ENCODE assay signal across 1 cellular context in the genomic region with DNA sequence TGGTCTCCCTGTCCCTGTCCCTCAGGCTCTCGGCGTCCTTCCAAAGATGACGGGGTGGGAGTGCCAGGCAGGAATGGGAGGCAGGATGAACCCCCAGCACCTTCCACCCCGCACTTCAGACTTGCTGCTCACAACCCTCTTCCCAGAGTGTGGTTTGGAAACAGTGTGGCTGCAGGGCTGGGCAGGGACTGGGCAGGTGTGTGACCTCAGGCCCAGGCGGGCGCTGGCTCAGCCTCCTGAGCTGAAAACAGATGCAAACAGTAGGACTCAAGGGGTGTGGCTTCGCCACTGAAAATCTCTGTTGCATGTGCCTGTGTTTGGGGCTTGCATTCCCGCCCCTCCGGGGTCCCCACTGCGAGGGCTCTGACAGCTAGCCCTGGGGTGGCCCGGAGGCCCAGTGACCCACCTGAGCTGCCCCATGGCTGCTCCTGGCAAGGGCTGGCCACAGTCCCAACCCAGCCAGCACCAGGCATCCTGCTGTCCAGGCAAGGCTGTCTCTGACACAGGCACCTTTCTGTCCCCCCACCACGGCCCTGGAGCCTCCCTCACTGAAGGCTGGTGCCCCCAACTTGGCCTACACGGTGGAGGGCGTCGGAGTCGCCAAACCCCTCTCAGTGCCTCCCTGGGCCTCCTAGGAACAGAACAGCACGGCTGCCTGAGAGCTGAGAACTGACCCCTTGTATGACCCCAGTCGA.
TF ChIP-seq lines count a peak whose summit lies in the region.

No MANE protein-coding gene starts in this region.

TF ChIP-seq in HepG2, 621 proteins besides CTCF, POLR2A, EP300 and RAD21 (continued from another document):
- TF ChIP-seq, protein P1, sequence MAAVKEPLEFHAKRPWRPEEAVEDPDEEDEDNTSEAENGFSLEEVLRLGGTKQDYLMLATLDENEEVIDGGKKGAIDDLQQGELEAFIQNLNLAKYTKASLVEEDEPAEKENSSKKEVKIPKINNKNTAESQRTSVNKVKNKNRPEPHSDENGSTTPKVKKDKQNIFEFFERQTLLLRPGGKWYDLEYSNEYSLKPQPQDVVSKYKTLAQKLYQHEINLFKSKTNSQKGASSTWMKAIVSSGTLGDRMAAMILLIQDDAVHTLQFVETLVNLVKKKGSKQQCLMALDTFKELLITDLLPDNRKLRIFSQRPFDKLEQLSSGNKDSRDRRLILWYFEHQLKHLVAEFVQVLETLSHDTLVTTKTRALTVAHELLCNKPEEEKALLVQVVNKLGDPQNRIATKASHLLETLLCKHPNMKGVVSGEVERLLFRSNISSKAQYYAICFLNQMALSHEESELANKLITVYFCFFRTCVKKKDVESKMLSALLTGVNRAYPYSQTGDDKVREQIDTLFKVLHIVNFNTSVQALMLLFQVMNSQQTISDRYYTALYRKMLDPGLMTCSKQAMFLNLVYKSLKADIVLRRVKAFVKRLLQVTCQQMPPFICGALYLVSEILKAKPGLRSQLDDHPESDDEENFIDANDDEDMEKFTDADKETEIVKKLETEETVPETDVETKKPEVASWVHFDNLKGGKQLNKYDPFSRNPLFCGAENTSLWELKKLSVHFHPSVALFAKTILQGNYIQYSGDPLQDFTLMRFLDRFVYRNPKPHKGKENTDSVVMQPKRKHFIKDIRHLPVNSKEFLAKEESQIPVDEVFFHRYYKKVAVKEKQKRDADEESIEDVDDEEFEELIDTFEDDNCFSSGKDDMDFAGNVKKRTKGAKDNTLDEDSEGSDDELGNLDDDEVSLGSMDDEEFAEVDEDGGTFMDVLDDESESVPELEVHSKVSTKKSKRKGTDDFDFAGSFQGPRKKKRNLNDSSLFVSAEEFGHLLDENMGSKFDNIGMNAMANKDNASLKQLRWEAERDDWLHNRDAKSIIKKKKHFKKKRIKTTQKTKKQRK (IDR thresholded peaks at IDR 0.05; ENCODE audit: low read length), result no peak
- TF ChIP-seq MAZ (IDR thresholded peaks at IDR 0.05; ENCODE audit: borderline replicate concordance, low read depth, low read length) (no peak), MAZ (CRISPR knock-in tag; IDR thresholded peaks at IDR 0.05; ENCODE audit: low read depth) (no peak), HNRNPLL (IDR thresholded peaks at IDR 0.05; ENCODE audit: low read depth, low read length, poor library complexity, severe bottlenecking) (peak; percentile 2)
